In the genomic region with DNA sequence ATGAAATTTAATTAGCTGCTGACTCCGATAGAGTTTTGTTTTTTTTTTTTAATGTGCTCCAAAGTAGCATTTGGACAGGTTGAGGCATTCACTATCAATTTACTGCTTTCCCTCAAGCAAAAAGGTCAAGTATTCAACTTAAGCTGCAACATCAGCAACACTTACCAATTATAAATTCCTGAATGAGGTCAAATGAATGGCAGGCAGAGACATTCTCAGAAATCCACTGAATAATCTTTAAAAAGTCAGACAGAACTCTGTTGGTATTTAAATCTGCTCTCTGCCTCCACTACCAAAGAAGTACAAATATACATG, we compare ENCODE assay signal across 1 cellular context.
TF ChIP-seq lines count a peak whose summit lies in the region.

No MANE protein-coding gene starts in this region.

TF ChIP-seq in SK-N-SH treated with all-trans-retinoic acid at 6 μM for 48 hours, 23 proteins besides CTCF, POLR2A, EP300 and RAD21 (continued from another document):
- TF ChIP-seq, protein P1, sequence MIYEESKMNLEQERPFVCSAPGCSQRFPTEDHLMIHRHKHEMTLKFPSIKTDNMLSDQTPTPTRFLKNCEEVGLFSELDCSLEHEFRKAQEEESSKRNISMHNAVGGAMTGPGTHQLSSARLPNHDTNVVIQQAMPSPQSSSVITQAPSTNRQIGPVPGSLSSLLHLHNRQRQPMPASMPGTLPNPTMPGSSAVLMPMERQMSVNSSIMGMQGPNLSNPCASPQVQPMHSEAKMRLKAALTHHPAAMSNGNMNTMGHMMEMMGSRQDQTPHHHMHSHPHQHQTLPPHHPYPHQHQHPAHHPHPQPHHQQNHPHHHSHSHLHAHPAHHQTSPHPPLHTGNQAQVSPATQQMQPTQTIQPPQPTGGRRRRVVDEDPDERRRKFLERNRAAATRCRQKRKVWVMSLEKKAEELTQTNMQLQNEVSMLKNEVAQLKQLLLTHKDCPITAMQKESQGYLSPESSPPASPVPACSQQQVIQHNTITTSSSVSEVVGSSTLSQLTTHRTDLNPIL (CRISPR knock-in tag; IDR thresholded peaks at IDR 0.05; ENCODE audit: low read depth): peak; percentile 89
- TF ChIP-seq ESRRG (CRISPR knock-in tag; IDR thresholded peaks at IDR 0.05): no peak
- TF ChIP-seq, protein P2, sequence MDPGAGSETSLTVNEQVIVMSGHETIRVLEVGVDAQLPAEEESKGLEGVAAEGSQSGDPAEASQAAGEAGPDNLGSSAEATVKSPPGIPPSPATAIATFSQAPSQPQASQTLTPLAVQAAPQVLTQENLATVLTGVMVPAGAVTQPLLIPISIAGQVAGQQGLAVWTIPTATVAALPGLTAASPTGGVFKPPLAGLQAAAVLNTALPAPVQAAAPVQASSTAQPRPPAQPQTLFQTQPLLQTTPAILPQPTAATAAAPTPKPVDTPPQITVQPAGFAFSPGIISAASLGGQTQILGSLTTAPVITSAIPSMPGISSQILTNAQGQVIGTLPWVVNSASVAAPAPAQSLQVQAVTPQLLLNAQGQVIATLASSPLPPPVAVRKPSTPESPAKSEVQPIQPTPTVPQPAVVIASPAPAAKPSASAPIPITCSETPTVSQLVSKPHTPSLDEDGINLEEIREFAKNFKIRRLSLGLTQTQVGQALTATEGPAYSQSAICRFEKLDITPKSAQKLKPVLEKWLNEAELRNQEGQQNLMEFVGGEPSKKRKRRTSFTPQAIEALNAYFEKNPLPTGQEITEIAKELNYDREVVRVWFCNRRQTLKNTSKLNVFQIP (CRISPR knock-in tag; IDR thresholded peaks at IDR 0.05; ENCODE audit: borderline replicate concordance, low read depth): no peak
- TF ChIP-seq ZNF8 (CRISPR knock-in tag; IDR thresholded peaks at IDR 0.05): no peak; the same call in 1 of the 2 replicates
- TF ChIP-seq OSR1 (CRISPR knock-in tag; IDR thresholded peaks at IDR 0.05): no peak
- no peak for TF ChIP-seq GLIS3 (CRISPR knock-in tag; IDR thresholded peaks at IDR 0.05)
- TF ChIP-seq PATZ1 (CRISPR knock-in tag; IDR thresholded peaks at IDR 0.05; ENCODE audit: borderline replicate concordance): 0 out of 2 replicates have a peak, but pooled peaks have one; percentile 14
- peak; percentile 5; the same call in 1 of the 2 replicates for TF ChIP-seq TCF4 (CRISPR knock-in tag; IDR thresholded peaks at IDR 0.05; ENCODE audit: borderline replicate concordance)
- 0 out of 2 replicates have a peak, but pooled peaks have one; percentile 36 for TF ChIP-seq TOX (CRISPR knock-in tag; IDR thresholded peaks at IDR 0.05; ENCODE audit: borderline replicate concordance)
TF ChIP-seq in SK-N-SH treated with all-trans-retinoic acid at 6 μM for 48 hours: peak in this region for 9.
